ENCODE assay signal across 11 cellular contexts in genomic region chr2:234366891-234367290, GRCh38.
A peak's percentile ranks its signal among the peaks of the same experiment; 100 is the strongest.
DNase-seq lines count a peak whose midpoint lies in the region; ATAC-seq and TF ChIP-seq lines count a peak whose summit lies in the region.
"Had no signal": no experiment of that assay in that cellular context is flagged by ENCODE, and none has a peak within 500 bp of the region (broad histone marks: within the 10 kb centered on the region; RNA-seq: fewer than 3 reads in every experiment).

No MANE protein-coding gene starts in this region.

- no peak overlapping the region for H3K4ac ChIP-seq in trophoblast cell (ENCODE audit: low read depth, low read length)

- no peak for TF ChIP-seq CTCF in Loucy (conservative IDR thresholded peaks at IDR 0.05; ENCODE audit: low read length)

- no peaks in the 10 kb centered on the region for H3K9me3 ChIP-seq in Loucy (ENCODE audit: insufficient read depth, low read depth, low read length)
- no peaks in the 10 kb centered on the region for H3K9me3 ChIP-seq in trophoblast cell (ENCODE audit: insufficient read depth, low read depth, low read length)
- H3K9me3 ChIP-seq: body of pancreas had no signal

- WGBS in trophoblast cell (ENCODE audit: extremely low coverage, insufficient coverage, insufficient read length) = no CpG with 5 or more reads among the region's 2 CpGs

- no peak overlapping the region for H2BK12ac ChIP-seq in trophoblast cell (ENCODE audit: low read length)

- H2BK5ac ChIP-seq in trophoblast cell (ENCODE audit: low read depth, low read length, poor library complexity) = peak overlapping the region; percentile 41

- H3K79me2 ChIP-seq in Loucy (ENCODE audit: insufficient read depth, low read length) (no peaks in the 10 kb centered on the region), trophoblast cell (ENCODE audit: control insufficient read depth, insufficient read depth, low read length, poor library complexity) (no peaks in the 10 kb centered on the region)

- peak; percentile 23 for DNase-seq in NOMO-1 treated with DMSO at 0.1 percent for 48 hours (lab: John Stamatoyannopoulos, UW; ENCODE audit: unreplicated experiment)
- no peak for DNase-seq in NOMO-1 (lab: John Stamatoyannopoulos, UW; ENCODE audit: unreplicated experiment in 2 of 2)
- peak; percentile 44 for DNase-seq in fibroblast of gingiva (ENCODE audit: low read depth)
- peak in 1 of 2 donors; percentile 45 for DNase-seq in trophoblast cell
- DNase-seq: activated CD4-positive, alpha-beta T cell treated with anti-CD3 and anti-CD28 coated beads for 4 hours had no signal

- H3K4me1 ChIP-seq in Loucy (ENCODE audit: insufficient read depth, low read length, poor library complexity, severe bottlenecking) (peaks cover 51% of the 10 kb centered on the region), trophoblast cell (ENCODE audit: control insufficient read depth in 1 of 2, insufficient read depth in 2 of 2, low read length in 2 of 2) (peaks cover 7 to 8% of the 10 kb centered on the region in 2 experiments)

- H3K36me3 ChIP-seq in Loucy (ENCODE audit: insufficient read depth, low read length) (no peaks in the 10 kb centered on the region), trophoblast cell (ENCODE audit: control insufficient read depth in 1 of 2, insufficient read depth in 2 of 2, low read length in 2 of 2) (no peaks in the 10 kb centered on the region)

- H3K23ac ChIP-seq in trophoblast cell (ENCODE audit: low read length) = no peak overlapping the region

- H4K91ac ChIP-seq in trophoblast cell (ENCODE audit: low read depth, low read length) = no peak overlapping the region

- H2AK5ac ChIP-seq in trophoblast cell (ENCODE audit: low read length) = no peak overlapping the region

- H3K4me2 ChIP-seq in Loucy (ENCODE audit: low read depth, low read length, poor library complexity, severe bottlenecking) = no peak overlapping the region
- H3K4me2 ChIP-seq in trophoblast cell (ENCODE audit: low read length) = peak overlapping the region; percentile 13
- H3K4me2 ChIP-seq: KMS-11 had no signal

- no peak overlapping the region for H4K8ac ChIP-seq in trophoblast cell (ENCODE audit: low read depth, low read length)

- no peak overlapping the region for H3K18ac ChIP-seq in trophoblast cell (ENCODE audit: low read length)

- H4K12ac ChIP-seq in trophoblast cell (ENCODE audit: low read depth, low read length) = no peak overlapping the region

- peaks cover 10% of the 10 kb centered on the region for H3K79me1 ChIP-seq in trophoblast cell (ENCODE audit: low read length)

- H2AFZ ChIP-seq in Loucy (ENCODE audit: low read length) (peak overlapping the region; percentile 54; the same call in 1 of the 2 replicates), trophoblast cell (ENCODE audit: insufficient read depth, low read length, poor library complexity) (no peak overlapping the region)

- H3K27ac ChIP-seq in trophoblast cell (ENCODE audit: low read depth, low read length) = peak overlapping the region; percentile 66
- H3K27ac ChIP-seq: KMS-11 had no signal

- no peak overlapping the region for H3K14ac ChIP-seq in trophoblast cell (ENCODE audit: low read length)

- no peaks in the 10 kb centered on the region for H3K9me2 ChIP-seq in Loucy (replicated peaks; ENCODE audit: low read depth, low read length)

- ATAC-seq in HG02678 (IDR thresholded peaks at IDR 0.05; ENCODE audit: unreplicated experiment) = no peak
- ATAC-seq in HG03439 (IDR thresholded peaks at IDR 0.05; ENCODE audit: unreplicated experiment) = no peak
- no peak for ATAC-seq in GM19023 (IDR thresholded peaks at IDR 0.05; ENCODE audit: unreplicated experiment)
- ATAC-seq: body of pancreas had no signal

- no peak overlapping the region for H3K9ac ChIP-seq in Loucy (ENCODE audit: low read depth, low read length, poor library complexity, severe bottlenecking)
- no peak overlapping the region for H3K9ac ChIP-seq in trophoblast cell (ENCODE audit: low read length)
- H3K9ac ChIP-seq: KMS-11 had no signal

- H3K4me3 ChIP-seq in Loucy (ENCODE audit: low read length, poor library complexity, severe bottlenecking) = no peak overlapping the region
- H3K4me3 ChIP-seq in trophoblast cell (ENCODE audit: low read depth, low read length) = no peak overlapping the region
- H3K4me3 ChIP-seq: body of pancreas had no signal

- no peaks in the 10 kb centered on the region for H3F3A ChIP-seq in Loucy (ENCODE audit: low read depth)

- H3K27me3 ChIP-seq in Loucy (ENCODE audit: insufficient read depth, low read length, poor library complexity, severe bottlenecking) = no peaks in the 10 kb centered on the region
- no peaks in the 10 kb centered on the region for H3K27me3 ChIP-seq in trophoblast cell (ENCODE audit: insufficient read depth, low read length)
- H3K27me3 ChIP-seq: body of pancreas had no signal

- no peaks in the 10 kb centered on the region for H4K20me1 ChIP-seq in Loucy (ENCODE audit: insufficient read depth, low read length, poor library complexity, severe bottlenecking)

- H2BK120ac ChIP-seq in trophoblast cell (ENCODE audit: insufficient read depth, low read length, poor library complexity) = no peak overlapping the region

Comparison
In these comparisons a context has a peak if more than half of its experiments do, and no peak if none do; other contexts are left out.
1. DNase-seq: peak in NOMO-1 treated with DMSO at 0.1 percent for 48 hours (single experiment) and fibroblast of gingiva (single experiment); none in NOMO-1 (0 of 2).